8 cellular contexts compared by ENCODE assay signal in genomic region chr9:137128158-137129088, GRCh38. TPM values are rescaled to one million over a fixed set of nuclear protein-coding genes. Genes with fewer than 3 reads are reported as not detected.
DNase-seq lines count a peak whose midpoint lies in the region; ATAC-seq and TF ChIP-seq lines count a peak whose summit lies in the region.

No MANE protein-coding gene starts in this region.

- H3K9me3 ChIP-seq in H9 (ENCODE audit: control insufficient read depth, low read depth, low read length) (no peaks in the 10 kb centered on the region), iPS-15b (ENCODE audit: control insufficient read depth, insufficient read depth, low read length) (no peaks in the 10 kb centered on the region)

- DNase-seq in AG04449 (ENCODE audit: low read depth, low spot score) (no peak), H9 (no peak), NCI-H146 (lab: John Stamatoyannopoulos, UW) (no peak)
- DNase-seq in activated CD4-positive, alpha-beta memory T cell treated with anti-CD3 and anti-CD28 coated beads, Interleukin-2, amount 10 ng/mL, durations not matched to agents 7 days and 5 days = peak; percentile 35
- no peak for DNase-seq in central memory CD4-positive, alpha-beta T cell

- H2AK5ac ChIP-seq in H9 (ENCODE audit: insufficient read length, low read length) = no peak overlapping the region

- H3K4me3 ChIP-seq in AG04449 (ENCODE audit: low read depth, low read length) = peak overlapping the region; percentile 81
- peak overlapping the region; percentile 85 for H3K4me3 ChIP-seq in iPS-15b (ENCODE audit: low read depth, low read length)

- no peak overlapping the region for H4K8ac ChIP-seq in H9 (replicated peaks; ENCODE audit: insufficient read length, low read depth, low read length)

- H3K23me2 ChIP-seq in H9 (ENCODE audit: insufficient read length, low read depth, low read length, poor library complexity, severe bottlenecking) = peaks cover 4% of the 10 kb centered on the region

- H2BK12ac ChIP-seq in H9 (ENCODE audit: insufficient read length, low read depth, low read length) = no peak overlapping the region

- POLR2A ChIA-PET in AG04449 (lab: Yijun Ruan, JAX) = interaction anchor here (0.6 to 1.6 kb wide), 3 partner anchors 21 to 99 kb away, joined by 3 to 9 read pairs (median 4); partner anchors contain the start of gene RNF224
- POLR2A ChIA-PET in activated CD4-positive, alpha-beta memory T cell treated with anti-CD3 and anti-CD28 coated beads, Interleukin-2, amount 10 ng/mL, durations not matched to agents 7 days and 5 days (lab: Charles Lee) = interaction anchor here (1.0 to 5.7 kb wide), 13 partner anchors 11 to 401 kb away, joined by 3 to 37 read pairs (median 12); partner anchors contain the start of genes ANAPC2, DPP7, GRIN1 and RNF208

- no peak overlapping the region for H3K14ac ChIP-seq in H9 (ENCODE audit: insufficient read depth, low read length)

- peaks cover 35% of the 10 kb centered on the region for H3K27me3 Mint-ChIP-seq in H9 (ENCODE audit: low read depth)
- peaks cover 4% of the 10 kb centered on the region for H3K27me3 Mint-ChIP-seq in activated CD4-positive, alpha-beta memory T cell treated with anti-CD3 and anti-CD28 coated beads, Interleukin-2, amount 10 ng/mL, durations not matched to agents 7 days and 5 days
- peaks cover 7% of the 10 kb centered on the region for H3K27me3 Mint-ChIP-seq in stimulated activated naive CD8-positive, alpha-beta T cell treated with anti-CD3 and anti-CD28 coated beads, Interleukin-15, Interleukin-2, amounts not matched to agents 100 ng/mL and 50 ng/mL, for 24 hours

- H3K4me1 ChIP-seq in H9 (ENCODE audit: insufficient read depth, low read length) = no peaks in the 10 kb centered on the region
- peaks cover 5% of the 10 kb centered on the region for H3K4me1 ChIP-seq in iPS-15b (ENCODE audit: control insufficient read depth, insufficient read depth, low read length)

- no peak overlapping the region for H2BK15ac ChIP-seq in H9 (ENCODE audit: low read depth, low read length)

- H3T11ph ChIP-seq in H9 (ENCODE audit: low read length) = no peak overlapping the region

- H3K27ac ChIP-seq in H9 (ENCODE audit: insufficient read length, low read depth, low read length) = no peak overlapping the region

- H3K4me3 Mint-ChIP-seq in H9 = peak overlapping the region; percentile 76 to 81
- peak overlapping the region; percentile 81 for H3K4me3 Mint-ChIP-seq in activated CD4-positive, alpha-beta memory T cell treated with anti-CD3 and anti-CD28 coated beads, Interleukin-2, amount 10 ng/mL, durations not matched to agents 7 days and 5 days
- H3K4me3 Mint-ChIP-seq in stimulated activated naive CD8-positive, alpha-beta T cell treated with anti-CD3 and anti-CD28 coated beads, Interleukin-15, Interleukin-2, amounts not matched to agents 100 ng/mL and 50 ng/mL, for 24 hours = peak overlapping the region; percentile 90

- no peak overlapping the region for H4K91ac ChIP-seq in H9 (ENCODE audit: insufficient read length, low read depth, low read length)

- H2BK5ac ChIP-seq in H9 (ENCODE audit: insufficient read length, low read length) = no peak overlapping the region

- H3K79me2 ChIP-seq in H9 (ENCODE audit: insufficient read depth, low read length) = no peaks in the 10 kb centered on the region

- H3K4ac ChIP-seq in H9 (ENCODE audit: low read depth, low read length) = no peak overlapping the region

- H3K4me2 ChIP-seq in H9 (ENCODE audit: insufficient read depth, insufficient read length, low read length) = peak overlapping the region; percentile 71

- no peaks in the 10 kb centered on the region for H3K79me1 ChIP-seq in H9 (ENCODE audit: insufficient read depth, low read depth, low read length, poor library complexity, severe bottlenecking)

- no peak overlapping the region for H2AFZ ChIP-seq in H9 (ENCODE audit: low read length)

- H3K36me3 ChIP-seq in iPS-15b (ENCODE audit: control insufficient read depth, insufficient read depth, low read length) = no peaks in the 10 kb centered on the region

- H3K4me1 Mint-ChIP-seq in H9 = peaks cover 14 to 17% of the 10 kb centered on the region in 2 experiments
- H3K4me1 Mint-ChIP-seq in activated CD4-positive, alpha-beta memory T cell treated with anti-CD3 and anti-CD28 coated beads, Interleukin-2, amount 10 ng/mL, durations not matched to agents 7 days and 5 days = peaks cover 32% of the 10 kb centered on the region
- H3K4me1 Mint-ChIP-seq in stimulated activated naive CD8-positive, alpha-beta T cell treated with anti-CD3 and anti-CD28 coated beads, Interleukin-15, Interleukin-2, amounts not matched to agents 100 ng/mL and 50 ng/mL, for 24 hours (ENCODE audit: low read depth) = peaks cover 35% of the 10 kb centered on the region

- H3K27me3 ChIP-seq in H9 (ENCODE audit: insufficient read depth, low read length) = no peaks in the 10 kb centered on the region
- H3K27me3 ChIP-seq in iPS-15b (ENCODE audit: control insufficient read depth, insufficient read depth, low read length) = peaks cover 5% of the 10 kb centered on the region

- H2BK120ac ChIP-seq in H9 (ENCODE audit: low read depth, low read length, poor library complexity, severe bottlenecking) = no peak overlapping the region

- no peaks in the 10 kb centered on the region for H3K9me3 Mint-ChIP-seq in H9
- H3K9me3 Mint-ChIP-seq in activated CD4-positive, alpha-beta memory T cell treated with anti-CD3 and anti-CD28 coated beads, Interleukin-2, amount 10 ng/mL, durations not matched to agents 7 days and 5 days = no peaks in the 10 kb centered on the region
- no peaks in the 10 kb centered on the region for H3K9me3 Mint-ChIP-seq in stimulated activated naive CD8-positive, alpha-beta T cell treated with anti-CD3 and anti-CD28 coated beads, Interleukin-15, Interleukin-2, amounts not matched to agents 100 ng/mL and 50 ng/mL, for 24 hours

- no peak overlapping the region for H3K56ac ChIP-seq in H9 (ENCODE audit: insufficient read length, low read depth, low read length)

- H3K23ac ChIP-seq in H9 (ENCODE audit: insufficient read length, low read depth, low read length) = no peak overlapping the region

- no peak overlapping the region for H2BK20ac ChIP-seq in H9 (ENCODE audit: low read depth, low read length, poor library complexity, severe bottlenecking)

- H3K18ac ChIP-seq in H9 (ENCODE audit: insufficient read length, low read depth, low read length) = no peak overlapping the region

- no peaks in the 10 kb centered on the region for H4K20me1 ChIP-seq in H9 (ENCODE audit: control insufficient read depth, insufficient read depth, insufficient read length)

- no peak for ATAC-seq in GM19455 (IDR thresholded peaks at IDR 0.05; ENCODE audit: unreplicated experiment)

- H3K36me3 Mint-ChIP-seq in H9 (ENCODE audit: insufficient read depth in 1 of 3, low read depth in 3 of 3) = no peaks in the 10 kb centered on the region; a peak in 1 of 7 replicates
- H3K36me3 Mint-ChIP-seq in activated CD4-positive, alpha-beta memory T cell treated with anti-CD3 and anti-CD28 coated beads, Interleukin-2, amount 10 ng/mL, durations not matched to agents 7 days and 5 days (ENCODE audit: low read depth) = no peaks in the 10 kb centered on the region
- H3K36me3 Mint-ChIP-seq in stimulated activated naive CD8-positive, alpha-beta T cell treated with anti-CD3 and anti-CD28 coated beads, Interleukin-15, Interleukin-2, amounts not matched to agents 100 ng/mL and 50 ng/mL, for 24 hours (ENCODE audit: low read depth) = peaks cover 8% of the 10 kb centered on the region

- TF ChIP-seq CTCF in AG04449 (IDR thresholded peaks at IDR 0.05; ENCODE audit: insufficient read depth, low read length, missing control alignments) = no peak
- no peak for TF ChIP-seq CTCF in H9 (conservative IDR thresholded peaks at IDR 0.05)

- H4K5ac ChIP-seq in H9 (ENCODE audit: insufficient read length, low read depth, low read length) = no peak overlapping the region

- CTCF ChIA-PET in AG04449 (lab: Yijun Ruan, JAX) = interaction anchor here (1.2 to 3.2 kb wide), 5 partner anchors 10 to 108 kb away, joined by 3 to 17 read pairs (median 5); partner anchors contain the start of genes GRIN1 and RNF224
- CTCF ChIA-PET in activated CD4-positive, alpha-beta memory T cell treated with anti-CD3 and anti-CD28 coated beads, Interleukin-2, amount 10 ng/mL, durations not matched to agents 7 days and 5 days (lab: Charles Lee) = interaction anchor here (0.6 to 3.1 kb wide), 15 partner anchors 32 to 1714 kb away, joined by 3 to 25 read pairs (median 6); partner anchors contain the start of genes ABCA2, ANAPC2, MAN1B1 and RNF224

- no CpG with 5 or more reads among the region's 30 CpGs for WGBS in H9 (ENCODE audit: extremely low coverage, insufficient read length, low lambda C conversion rate)

- no peak overlapping the region for H3K27ac Mint-ChIP-seq in H9
- H3K27ac Mint-ChIP-seq in activated CD4-positive, alpha-beta memory T cell treated with anti-CD3 and anti-CD28 coated beads, Interleukin-2, amount 10 ng/mL, durations not matched to agents 7 days and 5 days = peak overlapping the region; percentile 91
- peak overlapping the region; percentile 90 for H3K27ac Mint-ChIP-seq in stimulated activated naive CD8-positive, alpha-beta T cell treated with anti-CD3 and anti-CD28 coated beads, Interleukin-15, Interleukin-2, amounts not matched to agents 100 ng/mL and 50 ng/mL, for 24 hours

- H3K9ac ChIP-seq in H9 (ENCODE audit: extremely low read depth, insufficient read length, low read length) (peak overlapping the region; percentile 2), iPS-15b (ENCODE audit: low read depth, low read length) (peak overlapping the region; percentile 79)

RNA-seq across cellular contexts. Expression of gene GRIN1, which starts 10.5 kb away (rescaled TPM):
- total RNA-seq in H9 (2021) = 2.0 and 2.9 TPM in 2 replicates
- total RNA-seq in activated CD4-positive, alpha-beta memory T cell treated with anti-CD3 and anti-CD28 coated beads, Interleukin-2, amount 10 ng/mL, durations not matched to agents 7 days and 5 days = under 1 TPM; 0.40 to 0.43 TPM

RNA-seq across cellular contexts. Expression of gene DPP7, which starts 13.9 kb away (rescaled TPM):
- total RNA-seq in H9 (2021) = 27.3 and 29.4 TPM in 2 replicates
- total RNA-seq in activated CD4-positive, alpha-beta memory T cell treated with anti-CD3 and anti-CD28 coated beads, Interleukin-2, amount 10 ng/mL, durations not matched to agents 7 days and 5 days = 100 to 1,000 TPM; 253 to 257 TPM

RNA-seq across cellular contexts. Expression of gene LRRC26, which starts 41.4 kb away (rescaled TPM):
- 0.55 and 0.96 TPM in 2 replicates for total RNA-seq in H9 (2021)
- not detected for total RNA-seq in activated CD4-positive, alpha-beta memory T cell treated with anti-CD3 and anti-CD28 coated beads, Interleukin-2, amount 10 ng/mL, durations not matched to agents 7 days and 5 days

RNA-seq across cellular contexts. Expression of gene MAN1B1, which starts 41.6 kb away (rescaled TPM):
- total RNA-seq in H9 (2021) = 32.7 and 34.9 TPM in 2 replicates
- total RNA-seq in activated CD4-positive, alpha-beta memory T cell treated with anti-CD3 and anti-CD28 coated beads, Interleukin-2, amount 10 ng/mL, durations not matched to agents 7 days and 5 days = 10 to 100 TPM; 51.4 to 51.9 TPM

RNA-seq across cellular contexts. Expression of gene TMEM210, which starts 43.4 kb away (rescaled TPM):
- not detected in 2 replicates for total RNA-seq in H9 (2021)
- not detected for total RNA-seq in activated CD4-positive, alpha-beta memory T cell treated with anti-CD3 and anti-CD28 coated beads, Interleukin-2, amount 10 ng/mL, durations not matched to agents 7 days and 5 days

Comparison
In these comparisons a context has a peak if more than half of its experiments do, and no peak if none do; other contexts are left out.
1. H3K27ac Mint-ChIP-seq: peak in activated CD4-positive, alpha-beta memory T cell treated with anti-CD3 and anti-CD28 coated beads, Interleukin-2, amount 10 ng/mL, durations not matched to agents 7 days and 5 days (single experiment) and stimulated activated naive CD8-positive, alpha-beta T cell treated with anti-CD3 and anti-CD28 coated beads, Interleukin-15, Interleukin-2, amounts not matched to agents 100 ng/mL and 50 ng/mL, for 24 hours (single experiment); none in H9 (0 of 3).
2. Peak in every context shown above with its lines, with median percentiles within 50 percentile points of each other: H3K4me3 Mint-ChIP-seq.